Comparison of ENCODE assay signal across 8 cellular contexts in the genomic region with DNA sequence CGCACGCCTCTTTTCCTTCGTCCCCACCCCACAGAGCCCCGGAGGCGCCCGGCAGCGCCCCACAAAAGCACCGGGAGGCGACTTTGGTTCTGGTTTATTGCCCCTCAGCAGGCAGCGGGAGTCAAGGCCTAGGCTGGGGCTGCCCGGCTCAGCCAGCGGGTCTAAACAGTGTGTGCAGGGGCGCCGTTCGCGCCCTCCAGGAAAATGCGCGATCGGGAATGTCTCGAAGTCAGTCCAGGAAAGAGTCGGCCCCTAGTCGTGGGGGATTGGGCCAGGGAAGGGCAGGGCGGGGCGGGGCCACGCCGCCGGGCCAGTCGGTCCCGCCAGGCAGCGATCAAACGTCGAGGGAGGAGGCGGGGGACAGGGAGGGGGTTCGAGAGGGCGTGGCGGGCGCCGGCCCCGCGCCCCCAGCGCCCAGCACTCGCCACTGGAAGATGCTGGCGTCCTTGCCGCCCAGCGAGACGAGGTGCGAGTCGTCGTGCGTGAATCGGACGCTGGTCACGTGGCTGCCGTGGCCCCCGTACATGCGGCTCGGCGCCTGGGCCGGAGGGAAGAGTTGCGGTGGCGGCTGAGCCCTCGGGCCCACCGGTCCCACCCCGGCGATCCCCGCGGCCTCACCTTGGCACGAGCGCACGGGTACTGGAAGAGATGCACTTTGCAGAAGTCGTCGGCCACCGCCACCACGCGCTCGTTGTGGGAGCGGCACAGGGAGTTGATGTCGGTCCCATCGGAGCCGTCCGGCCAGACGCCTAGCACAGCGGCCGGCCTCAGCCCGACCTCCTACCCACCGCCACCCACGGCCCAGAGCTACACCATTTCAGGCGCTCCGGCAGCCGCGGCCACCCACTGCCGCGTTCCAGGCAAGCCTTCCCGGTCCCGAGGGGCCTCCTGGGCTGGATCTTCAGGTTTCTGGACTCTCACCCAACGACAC. TPM values are rescaled to one million over a fixed set of nuclear protein-coding genes. Genes with fewer than 3 reads are reported as not detected.
A peak's percentile ranks its signal among the peaks of the same experiment; 100 is the strongest.
DNase-seq lines count a peak whose midpoint lies in the region; ATAC-seq and TF ChIP-seq lines count a peak whose summit lies in the region.

No MANE protein-coding gene starts in this region.

- no peak for ATAC-seq in activated naive CD8-positive, alpha-beta T cell treated with anti-CD3 and anti-CD28 coated beads, Interleukin-2, amount 50 U/mL, for 24 hours
- ATAC-seq in Right ventricle myocardium inferior (peak; percentile 64), GM21526 (IDR thresholded peaks at IDR 0.05; ENCODE audit: low FRiP score, unreplicated experiment) (no peak)

- H3K4me3 Mint-ChIP-seq in activated naive CD8-positive, alpha-beta T cell treated with anti-CD3 and anti-CD28 coated beads, Interleukin-2, amount 50 U/mL, for 24 hours, result peak overlapping the region; percentile 91

- H3K9me3 Mint-ChIP-seq in activated naive CD8-positive, alpha-beta T cell treated with anti-CD3 and anti-CD28 coated beads, Interleukin-2, amount 50 U/mL, for 24 hours, result no peaks in the 10 kb centered on the region

- intact Hi-C loops in Right ventricle myocardium inferior (cut with DNase I), result no loop called here

- peak overlapping the region; percentile 94 for H3K27ac Mint-ChIP-seq in activated naive CD8-positive, alpha-beta T cell treated with anti-CD3 and anti-CD28 coated beads, Interleukin-2, amount 50 U/mL, for 24 hours

- H3K27ac ChIP-seq in neutrophil, result peak overlapping the region; percentile 84

- H3K4me1 Mint-ChIP-seq in activated naive CD8-positive, alpha-beta T cell treated with anti-CD3 and anti-CD28 coated beads, Interleukin-2, amount 50 U/mL, for 24 hours, result peaks cover 47% of the 10 kb centered on the region

- peaks cover 33% of the 10 kb centered on the region for H3K36me3 ChIP-seq in neutrophil

- TF ChIP-seq CTCF in neutrophil (IDR thresholded peaks at IDR 0.05), result peak; percentile 13

- DNase-seq in stimulated activated CD4-positive, alpha-beta T cell treated with anti-CD3 and anti-CD28 coated beads, Interleukin-4, amount 100 ng/mL, for 1 hour, result peak; percentile 36
- DNase-seq in stimulated activated CD4-positive, alpha-beta T cell treated with anti-CD3 and anti-CD28 coated beads, Interleukin-2, amount 100 ng/mL, for 48 hours, result no peak
- DNase-seq in NCI-H2227 (lab: John Stamatoyannopoulos, UW; ENCODE audit: unreplicated experiment) (peak; percentile 80), Right ventricle myocardium inferior (ENCODE audit: missing footprints) (peak; percentile 83), KG1 (lab: John Stamatoyannopoulos, UW) (no peak)
- DNase-seq in activated naive CD8-positive, alpha-beta T cell treated with anti-CD3 and anti-CD28 coated beads, Interleukin-2, amount 50 U/mL, for 24 hours, result no peak

- no peaks in the 10 kb centered on the region for H3K27me3 ChIP-seq in neutrophil

- peak overlapping the region; percentile 89 to 98 for H3K4me3 ChIP-seq in neutrophil (ENCODE audit: low read depth in 1 of 2, low read length in 1 of 2)

- H3K27me3 Mint-ChIP-seq in activated naive CD8-positive, alpha-beta T cell treated with anti-CD3 and anti-CD28 coated beads, Interleukin-2, amount 50 U/mL, for 24 hours, result peaks cover 2% of the 10 kb centered on the region

- no peaks in the 10 kb centered on the region for H3K9me3 ChIP-seq in neutrophil

- H3K4me1 ChIP-seq in neutrophil (ENCODE audit: control insufficient read depth in 1 of 2, insufficient read depth in 1 of 2, low read depth in 1 of 2, low read length in 1 of 2), result peaks cover 36% of the 10 kb centered on the region in 2 experiments

- peaks cover 63% of the 10 kb centered on the region for H3K36me3 Mint-ChIP-seq in activated naive CD8-positive, alpha-beta T cell treated with anti-CD3 and anti-CD28 coated beads, Interleukin-2, amount 50 U/mL, for 24 hours (ENCODE audit: low read depth)

RNA-seq across cellular contexts. Expression of gene MTA2, which starts 0.7 kb away (rescaled TPM):
- total RNA-seq in Right ventricle myocardium inferior, result 34.1 TPM

RNA-seq across cellular contexts. Expression of gene EML3, which starts 10.2 kb away (rescaled TPM):
- 16.4 TPM for total RNA-seq in Right ventricle myocardium inferior

RNA-seq across cellular contexts. Expression of gene ROM1, which starts 10.7 kb away (rescaled TPM):
- total RNA-seq in Right ventricle myocardium inferior, result 2.4 TPM

RNA-seq across cellular contexts. Expression of gene TUT1, which starts 11.1 kb away (rescaled TPM):
- 13.7 TPM for total RNA-seq in Right ventricle myocardium inferior

RNA-seq across cellular contexts. Expression of gene B3GAT3, which starts 19.4 kb away (rescaled TPM):
- total RNA-seq in Right ventricle myocardium inferior, result 12.8 TPM

Comparison
In these comparisons a context has a peak if more than half of its experiments do, and no peak if none do; other contexts are left out.
1. DNase-seq: peak in stimulated activated CD4-positive, alpha-beta T cell treated with anti-CD3 and anti-CD28 coated beads, Interleukin-4, amount 100 ng/mL, for 1 hour (single experiment), NCI-H2227 (single experiment) and Right ventricle myocardium inferior (single experiment); none in stimulated activated CD4-positive, alpha-beta T cell treated with anti-CD3 and anti-CD28 coated beads, Interleukin-2, amount 100 ng/mL, for 48 hours (0 of 2), activated naive CD8-positive, alpha-beta T cell treated with anti-CD3 and anti-CD28 coated beads, Interleukin-2, amount 50 U/mL, for 24 hours (single experiment) and KG1 (single experiment).